ENCODE assay signal across 9 cellular contexts in genomic region chr1:1763657-1764621, GRCh38. TPM values are rescaled to one million over a fixed set of nuclear protein-coding genes. Genes with fewer than 3 reads are reported as not detected.
DNase-seq lines count a peak whose midpoint lies in the region; ATAC-seq and TF ChIP-seq lines count a peak whose summit lies in the region.
"Had no signal": no experiment of that assay in that cellular context is flagged by ENCODE, and none has a peak within 500 bp of the region (broad histone marks: within the 10 kb centered on the region; RNA-seq: fewer than 3 reads in every experiment).

No MANE protein-coding gene starts in this region.

- H3K27me3 Mint-ChIP-seq in T-helper 2 cell treated with Interferon-gamma antibody and Interleukin-4, amounts not matched to agents 5 μg/mL and 100 μg/mL, for 36 hours (ENCODE audit: low read depth), result no peaks in the 10 kb centered on the region

- no peaks in the 10 kb centered on the region for H3K9me3 ChIP-seq in SK-N-SH
- H3K9me3 ChIP-seq in psoas muscle, result no peaks in the 10 kb centered on the region

- H3K27ac Mint-ChIP-seq in T-helper 2 cell treated with Interferon-gamma antibody and Interleukin-4, amounts not matched to agents 5 μg/mL and 100 μg/mL, for 36 hours, result no peak overlapping the region

- peaks cover 5% of the 10 kb centered on the region for H3K9me3 Mint-ChIP-seq in T-helper 2 cell treated with Interferon-gamma antibody and Interleukin-4, amounts not matched to agents 5 μg/mL and 100 μg/mL, for 36 hours

- H3K27me3 ChIP-seq in SK-N-SH (ENCODE audit: insufficient read depth), result no peaks in the 10 kb centered on the region
- no peaks in the 10 kb centered on the region for H3K27me3 ChIP-seq in psoas muscle (ENCODE audit: insufficient read depth in 3 of 3, low read length in 2 of 3)

- WGBS in SK-N-SH (ENCODE audit: low lambda C conversion rate), result 93% methylated on average over 17 of the region's 32 CpGs
- 81 to 86% (median 85%) methylated on average over 31 to 32 of the region's 32 CpGs for WGBS in psoas muscle, 3 donors

- no peak for TF ChIP-seq EP300 in SK-N-SH (IDR thresholded peaks at IDR 0.05; ENCODE audit: borderline replicate concordance in 1 of 2, low read depth in 1 of 2, low read length in 1 of 2)

- peaks cover 3 to 30% of the 10 kb centered on the region in 2 experiments for H3K36me3 ChIP-seq in SK-N-SH (replicated peaks in 1 of 2; ENCODE audit: control insufficient read depth in 1 of 2, insufficient read depth in 2 of 2, low read length in 1 of 2)
- peaks cover 3 to 71% of the 10 kb centered on the region in 2 donors for H3K36me3 ChIP-seq in psoas muscle (ENCODE audit: insufficient read depth in 1 of 2, low read depth in 1 of 2)

- no peaks in the 10 kb centered on the region for H3F3A ChIP-seq in SK-N-SH (replicated peaks; ENCODE audit: insufficient read depth)

- peaks cover 5% of the 10 kb centered on the region for H3K4me1 Mint-ChIP-seq in T-helper 2 cell treated with Interferon-gamma antibody and Interleukin-4, amounts not matched to agents 5 μg/mL and 100 μg/mL, for 36 hours (ENCODE audit: low read depth)

- H3K27ac ChIP-seq in SK-N-SH (ENCODE audit: low read depth in 2 of 2, low read length in 1 of 2), result no peak overlapping the region
- no peak overlapping the region for H3K27ac ChIP-seq in psoas muscle

- H3K9ac ChIP-seq in SK-N-SH, result no peak overlapping the region

- no peak for DNase-seq in SK-N-SH
- peak; percentile 95 for DNase-seq in Right ventricle myocardium inferior (ENCODE audit: missing footprints)
- peak; percentile 81 to 85 for DNase-seq in psoas muscle
- no peak for DNase-seq in ecto neural progenitor cell (ENCODE audit: low spot score)
- DNase-seq in DMS114 treated with DMSO at 0.1 percent for 48 hours (lab: John Stamatoyannopoulos, UW; ENCODE audit: unreplicated experiment), result no peak
- no peak for DNase-seq in T-helper 2 cell treated with Interferon-gamma antibody and Interleukin-4, amounts not matched to agents 5 μg/mL and 100 μg/mL, for 36 hours (ENCODE audit: low spot score)
- DNase-seq: NCI-H1105 treated with DMSO at 0.1 percent for 48 hours had no signal

- ATAC-seq in Right ventricle myocardium inferior, result peak; percentile 61
- ATAC-seq in psoas muscle, result peak; percentile 72 to 93 (median 86)
- ATAC-seq in GM18867 (IDR thresholded peaks at IDR 0.05; ENCODE audit: unreplicated experiment), result no peak

- H3K36me3 Mint-ChIP-seq in T-helper 2 cell treated with Interferon-gamma antibody and Interleukin-4, amounts not matched to agents 5 μg/mL and 100 μg/mL, for 36 hours (ENCODE audit: low read depth), result peaks cover 34% of the 10 kb centered on the region

- 0 out of 3 replicates have a peak, but pooled peaks have one; percentile 12 for TF ChIP-seq CTCF in GM12872 (IDR thresholded peaks at IDR 0.05; ENCODE audit: insufficient read depth, low read depth, low read length)
- no peak for TF ChIP-seq CTCF in SK-N-SH (IDR thresholded peaks at IDR 0.05)
- no peak for TF ChIP-seq CTCF in psoas muscle (IDR thresholded peaks at IDR 0.05)

- no peak overlapping the region for H3K4me2 ChIP-seq in SK-N-SH

- peak; percentile 21; the same call in 1 of the 2 replicates for TF ChIP-seq RAD21 in SK-N-SH (IDR thresholded peaks at IDR 0.05; ENCODE audit: low read length)

- no peak overlapping the region for H3K4me3 ChIP-seq in SK-N-SH (ENCODE audit: low read depth in 2 of 2, low read length in 1 of 2)
- H3K4me3 ChIP-seq in psoas muscle, result no peak overlapping the region

- no peak overlapping the region for H3K4me3 Mint-ChIP-seq in T-helper 2 cell treated with Interferon-gamma antibody and Interleukin-4, amounts not matched to agents 5 μg/mL and 100 μg/mL, for 36 hours

- no peaks in the 10 kb centered on the region for H3K9me2 ChIP-seq in SK-N-SH

- H3K4me1 ChIP-seq in SK-N-SH (ENCODE audit: control insufficient read depth in 1 of 2, insufficient read depth in 2 of 2, low read depth in 1 of 2, low read length in 1 of 2) (peaks cover 0 to 4% of the 10 kb centered on the region in 2 experiments; a peak in 1 of 4 replicates), psoas muscle (peaks cover 6% of the 10 kb centered on the region)

- intact Hi-C loops in Right ventricle myocardium inferior (cut with DNase I), result no loop called here
- intact Hi-C loops in psoas muscle (cut with DNase I), result no loop called here

- POLR2A ChIA-PET in SK-N-SH (lab: Yijun Ruan, JAX), result no interaction called here

- CTCF ChIA-PET in SK-N-SH (lab: Yijun Ruan, JAX), result no interaction called here

- no peak overlapping the region for H2AFZ ChIP-seq in SK-N-SH (ENCODE audit: low read depth)

- H4K20me1 ChIP-seq in SK-N-SH (ENCODE audit: insufficient read depth), result no peaks in the 10 kb centered on the region

- peaks cover 59% of the 10 kb centered on the region for H3K79me2 ChIP-seq in SK-N-SH (ENCODE audit: insufficient read depth)

TF ChIP-seq in SK-N-SH, 30 proteins besides CTCF, POLR2A, EP300 and RAD21:
- TF ChIP-seq USF2 (IDR thresholded peaks at IDR 0.05; ENCODE audit: borderline replicate concordance, low read depth, low read length) (no peak), CHD2 (IDR thresholded peaks at IDR 0.05; ENCODE audit: low read length, partially characterized antibody) (no peak), REST (IDR thresholded peaks at IDR 0.05; ENCODE audit: low read depth, low read length) (no peak), RCOR1 (IDR thresholded peaks at IDR 0.05; ENCODE audit: low read length) (no peak), ELF1 (IDR thresholded peaks at IDR 0.05) (no peak), TAF1 (IDR thresholded peaks at IDR 0.05; ENCODE audit: borderline replicate concordance, low read depth, low read length) (no peak), SMC3 (IDR thresholded peaks at IDR 0.05; ENCODE audit: low read depth, low read length) (no peak), EZH2phosphoT487 (IDR thresholded peaks at IDR 0.05; ENCODE audit: borderline replicate concordance, low read depth) (no peak), JUND (IDR thresholded peaks at IDR 0.05) (no peak), USF1 (IDR thresholded peaks at IDR 0.05; ENCODE audit: borderline replicate concordance, low read depth) (no peak), TEAD4 (IDR thresholded peaks at IDR 0.05; ENCODE audit: borderline replicate concordance, insufficient read depth) (no peak), MEF2A (IDR thresholded peaks at IDR 0.05; ENCODE audit: borderline replicate concordance, low read depth) (no peak)
TF ChIP-seq in SK-N-SH: peak in this region for 0.

RNA-seq across cellular contexts. Expression of gene NADK, which starts 14.3 kb away (rescaled TPM):
- 66.2 and 70.4 TPM in 2 replicates for polyA plus RNA-seq in SK-N-SH (2012; rRNA removed)
- polyA plus RNA-seq in SK-N-SH (2012; cell fraction: cytosol; rRNA removed), result 31.7 and 41.3 TPM in 2 replicates
- polyA plus RNA-seq in SK-N-SH (2012; cell fraction: nucleus; rRNA removed), result 171 and 178 TPM in 2 replicates
- 26.9 TPM for total RNA-seq in Right ventricle myocardium inferior
- total RNA-seq in psoas muscle, result 10 to 100 TPM; 19.1 to 37.7 (median 28.7) TPM
- 10 to 100 TPM; 14.5 to 25.1 (median 22.5) TPM for polyA plus RNA-seq in psoas muscle

RNA-seq across cellular contexts. Expression of gene CDK11A, which starts 39.8 kb away (rescaled TPM):
- polyA plus RNA-seq in SK-N-SH (2012; rRNA removed) (22.0 and 24.0 TPM in 2 replicates), psoas muscle (10 to 100 TPM; 16.8 to 29.8 (median 17.4) TPM)
- 9.6 and 10.1 TPM in 2 replicates for polyA plus RNA-seq in SK-N-SH (2012; cell fraction: cytosol; rRNA removed)
- 159 and 185 TPM in 2 replicates for polyA plus RNA-seq in SK-N-SH (2012; cell fraction: nucleus; rRNA removed)
- total RNA-seq in Right ventricle myocardium inferior (20.8 TPM), psoas muscle (10 to 100 TPM; 15.9 to 36.6 (median 22.5) TPM)

Comparison
In these comparisons a context has a peak if more than half of its experiments do, and no peak if none do; other contexts are left out.
1. DNase-seq: peak in Right ventricle myocardium inferior (single experiment) and psoas muscle (2 of 2); none in SK-N-SH (single experiment), ecto neural progenitor cell (single experiment), DMS114 treated with DMSO at 0.1 percent for 48 hours (single experiment) and T-helper 2 cell treated with Interferon-gamma antibody and Interleukin-4, amounts not matched to agents 5 μg/mL and 100 μg/mL, for 36 hours (single experiment).